8 cellular contexts compared by ENCODE assay signal in the genomic region with DNA sequence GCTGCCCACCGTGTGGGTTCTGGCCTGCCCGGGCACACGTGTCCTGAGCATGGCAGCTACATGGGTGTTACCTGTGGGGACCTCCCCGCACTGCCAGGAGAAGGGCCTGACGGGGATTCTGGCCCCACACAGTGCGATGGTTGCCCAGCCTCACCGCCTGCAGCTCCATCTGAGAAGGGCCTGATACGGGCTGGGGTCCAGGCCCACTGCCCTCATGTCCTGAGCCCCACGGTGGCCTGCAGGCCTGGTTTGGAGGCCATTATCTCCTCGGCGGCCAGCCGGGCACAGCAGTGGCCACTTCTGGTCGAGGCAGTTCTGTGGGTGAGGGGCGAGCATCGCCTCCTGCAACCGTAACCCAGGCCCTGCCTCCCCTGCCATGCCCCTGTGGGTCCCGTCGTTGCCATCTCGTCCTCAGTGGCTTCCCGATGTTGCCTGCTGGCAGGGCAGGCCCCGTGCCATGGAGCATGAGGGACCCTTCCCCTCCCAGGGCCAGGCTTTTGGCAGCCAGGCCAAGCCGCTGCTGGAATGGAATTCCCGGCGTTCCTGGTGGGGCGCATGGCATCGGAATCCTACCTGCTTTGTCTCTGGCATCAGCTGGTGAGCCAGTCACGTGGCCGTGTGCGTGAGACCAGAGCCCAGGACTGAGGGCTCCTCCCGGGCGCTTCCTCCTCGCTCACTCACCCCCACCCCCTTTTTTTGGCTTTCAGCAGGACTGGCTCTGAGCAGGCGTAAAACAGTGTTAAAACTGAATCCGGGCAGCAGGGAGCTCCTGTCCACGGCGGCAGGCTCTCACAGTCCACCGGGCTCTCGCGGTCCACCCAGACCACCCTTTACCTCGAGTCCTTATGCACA.
DNase-seq lines count a peak whose midpoint lies in the region; ATAC-seq and TF ChIP-seq lines count a peak whose summit lies in the region.

No MANE protein-coding gene starts in this region.

- DNase-seq in D341Med (ENCODE audit: low spot score) (peak; percentile 73), NCI-H226 (peak; percentile 75), ovary (peak in 4 of 5 donors; percentile 74 to 82 (median 78)), NCI-H510A (lab: John Stamatoyannopoulos, UW) (no peak), HK-2 (ENCODE audit: unreplicated experiment) (no peak)

- no peak for TF ChIP-seq CTCF in ovary (IDR thresholded peaks at IDR 0.05)

- WGBS in ovary, 3 donors = 3 to 6% (median 3%) methylated on average over 33 to 40 of the region's 40 CpGs

- peak overlapping the region; percentile 94 to 98 for H3K27ac ChIP-seq in ovary

- H3K4me1 ChIP-seq in ovary (ENCODE audit: insufficient read depth) = peaks cover 12% of the 10 kb centered on the region

- TF ChIP-seq POLR2A in ovary (IDR thresholded peaks at IDR 0.05) = peak; percentile 10

- TF ChIP-seq EP300 in ovary (IDR thresholded peaks at IDR 0.05) = no peak

- intact Hi-C loops in ovary (cut with DNase I) = loop anchor here in 1 of 4 donors (10.0 kb wide), 1 partner anchor 64 kb away; no protein-coding TSS in a partner anchor

- no peaks in the 10 kb centered on the region for H3K36me3 ChIP-seq in ovary

- H3K4me3 ChIP-seq in ovary = peak overlapping the region; percentile 78

- H3K27me3 ChIP-seq in ovary = no peaks in the 10 kb centered on the region

- H3K9me3 ChIP-seq in ovary = no peaks in the 10 kb centered on the region

- ATAC-seq in esophagus mucosa (peak; percentile 55), GM21825 (IDR thresholded peaks at IDR 0.05; ENCODE audit: unreplicated experiment) (no peak), GM19397 (IDR thresholded peaks at IDR 0.05; ENCODE audit: unreplicated experiment) (no peak)

Comparison
In these comparisons a context has a peak if more than half of its experiments do, and no peak if none do; other contexts are left out.
1. DNase-seq: peak in D341Med (single experiment), NCI-H226 (single experiment) and ovary (4 of 5); none in NCI-H510A (single experiment) and HK-2 (single experiment).